ENCODE assay signal across 1 cellular context in genomic region chr1:95117207-95118018, GRCh38.
TF ChIP-seq lines count a peak whose summit lies in the region.

TLCD4 (plus strand) TSS chr1:95117355; CDS start chr1:95143902, 26,547 bp downstream.

TF ChIP-seq in K562, 482 proteins besides CTCF, POLR2A, EP300 and RAD21 (continued from another document and continues in another):
- TF ChIP-seq TSHZ1 (CRISPR knock-in tag; IDR thresholded peaks at IDR 0.05) (no peak), KDM5B (IDR thresholded peaks at IDR 0.05; ENCODE audit: insufficient replicate concordance, low read depth, low read length) (peak; percentile 29), MITF (IDR thresholded peaks at IDR 0.05) (no peak), ZBTB17 (CRISPR knock-in tag; IDR thresholded peaks at IDR 0.05) (no peak), SIN3B (IDR thresholded peaks at IDR 0.05; ENCODE audit: low read depth) (peak; percentile 18; the same call in 1 of the 2 replicates), FOXO4 (CRISPR knock-in tag; IDR thresholded peaks at IDR 0.05) (no peak), SAFB2 (IDR thresholded peaks at IDR 0.05; ENCODE audit: borderline replicate concordance, low read depth, low read length, severe bottlenecking) (no peak), RUNX1 (IDR thresholded peaks at IDR 0.05; ENCODE audit: low read depth) (no peak), PCBP1 (IDR thresholded peaks at IDR 0.05; ENCODE audit: low read depth, low read length, poor library complexity, severe bottlenecking) (peak; percentile 60), THAP12 (CRISPR knock-in tag; IDR thresholded peaks at IDR 0.05) (0 out of 2 replicates have a peak, but pooled peaks have one; percentile 35), TBP (optimal IDR thresholded peaks at IDR 0.05; ENCODE audit: low read depth, low read length) (peak; percentile 54), FOXP1 (CRISPR knock-in tag; IDR thresholded peaks at IDR 0.05) (no peak), ZNF561 (CRISPR knock-in tag; conservative IDR thresholded peaks at IDR 0.05) (no peak), CXXC5 (CRISPR knock-in tag; IDR thresholded peaks at IDR 0.05) (peak; percentile 74), DDX20 (tag; IDR thresholded peaks at IDR 0.05; ENCODE audit: low read depth) (no peak), ELK1 (CRISPR knock-in tag; IDR thresholded peaks at IDR 0.05) (no peak), KLF13 (tag; IDR thresholded peaks at IDR 0.05; ENCODE audit: borderline replicate concordance, low read depth) (peak; percentile 95; the same call in 1 of the 2 replicates), CUX1 (CRISPR knock-in tag; IDR thresholded peaks at IDR 0.05) (no peak), ZNF507 (tag; conservative IDR thresholded peaks at IDR 0.05) (no peak), ZNF324 (CRISPR knock-in tag; IDR thresholded peaks at IDR 0.05) (no peak), HDAC6 (IDR thresholded peaks at IDR 0.05; ENCODE audit: low read depth, low read length) (no peak), ZFP91 (CRISPR knock-in tag; IDR thresholded peaks at IDR 0.05) (peak; percentile 91), FOXP4 (CRISPR knock-in tag; IDR thresholded peaks at IDR 0.05; ENCODE audit: borderline replicate concordance) (no peak), HCFC1 (IDR thresholded peaks at IDR 0.05; ENCODE audit: low read depth, low read length) (no peak), NEUROD1 (IDR thresholded peaks at IDR 0.05; ENCODE audit: borderline replicate concordance, low read depth, low read length, partially characterized antibody) (no peak), PTRF (tag; IDR thresholded peaks at IDR 0.05) (no peak), ZNF592 (IDR thresholded peaks at IDR 0.05) (peak; percentile 42; the same call in 1 of the 2 replicates), JUND (IDR thresholded peaks at IDR 0.05; ENCODE audit: borderline replicate concordance, low read depth, low read length) (no peak), JUND (tag; IDR thresholded peaks at IDR 0.05; ENCODE audit: borderline replicate concordance, low read depth, low read length) (no peak), KDM4B (IDR thresholded peaks at IDR 0.05; ENCODE audit: borderline replicate concordance in 2 of 2, low read depth in 1 of 2) (no peak), U2AF2 (optimal IDR thresholded peaks at IDR 0.05; ENCODE audit: low read depth, low read length) (no peak), MTA2 (IDR thresholded peaks at IDR 0.05; ENCODE audit: low read depth) (no peak), NELFE (IDR thresholded peaks at IDR 0.05; ENCODE audit: insufficient read depth, insufficient read length) (no peak), CREM (IDR thresholded peaks at IDR 0.05; ENCODE audit: low read depth) (no peak)
